In genomic region chr1:110338200-110339039, GRCh38 we compare ENCODE assay signal across 8 cellular contexts. TPM values are rescaled to one million over a fixed set of nuclear protein-coding genes. Genes with fewer than 3 reads are reported as not detected.
DNase-seq lines count a peak whose midpoint lies in the region; ATAC-seq and TF ChIP-seq lines count a peak whose summit lies in the region.

No MANE protein-coding gene starts in this region.

- peak; percentile 70 for ATAC-seq in HG02759 (IDR thresholded peaks at IDR 0.05; ENCODE audit: unreplicated experiment)
- peak; percentile 83 for ATAC-seq in activated naive CD8-positive, alpha-beta T cell treated with anti-CD3 and anti-CD28 coated beads, Interleukin-2, amount 50 U/mL, for 24 hours
- peak; percentile 86 to 92 for ATAC-seq in left cardiac atrium

- under 1% methylated on average over 80 of the region's 80 CpGs for WGBS in urinary bladder

- H3K4me3 ChIP-seq in GM12875 (ENCODE audit: low read depth, low read length) (peak overlapping the region; percentile 69), urinary bladder (ENCODE audit: low read depth, low read length) (peak overlapping the region; percentile 51)

- intact Hi-C loops in left cardiac atrium (cut with DNase I): loop anchor here in 1 of 2 donors (2.0 kb wide), 1 partner anchor 68 kb away; the partner anchor contains the start of gene LAMTOR5

- H3K9me3 Mint-ChIP-seq in activated naive CD8-positive, alpha-beta T cell treated with anti-CD3 and anti-CD28 coated beads, Interleukin-2, amount 50 U/mL, for 24 hours: no peaks in the 10 kb centered on the region
- no peaks in the 10 kb centered on the region for H3K9me3 Mint-ChIP-seq in progenitor cell of endocrine pancreas (ENCODE audit: low read depth)

- H3K4me1 Mint-ChIP-seq in activated naive CD8-positive, alpha-beta T cell treated with anti-CD3 and anti-CD28 coated beads, Interleukin-2, amount 50 U/mL, for 24 hours: peaks cover 53% of the 10 kb centered on the region
- H3K4me1 Mint-ChIP-seq in progenitor cell of endocrine pancreas (ENCODE audit: low read depth): peaks cover 40% of the 10 kb centered on the region

- peak overlapping the region; percentile 98 for H3K27ac ChIP-seq in urinary bladder (ENCODE audit: low read depth)

- H3K27me3 Mint-ChIP-seq in activated naive CD8-positive, alpha-beta T cell treated with anti-CD3 and anti-CD28 coated beads, Interleukin-2, amount 50 U/mL, for 24 hours: no peaks in the 10 kb centered on the region
- peaks cover 3% of the 10 kb centered on the region for H3K27me3 Mint-ChIP-seq in progenitor cell of endocrine pancreas

- no peaks in the 10 kb centered on the region for H3K36me3 ChIP-seq in urinary bladder (ENCODE audit: insufficient read depth)

- peaks cover 2% of the 10 kb centered on the region for H3K4me1 ChIP-seq in urinary bladder (ENCODE audit: insufficient read depth)

- DNase-seq in NCI-H128 (lab: John Stamatoyannopoulos, UW; ENCODE audit: unreplicated experiment): peak; percentile 100
- peak; percentile 100 for DNase-seq in SKM-1 treated with dmso at 0.1 percent for 144 hours (lab: John Stamatoyannopoulos, UW; ENCODE audit: unreplicated experiment)
- peak; percentile 93 for DNase-seq in activated naive CD8-positive, alpha-beta T cell treated with anti-CD3 and anti-CD28 coated beads, Interleukin-2, amount 50 U/mL, for 24 hours
- peak; percentile 94 for DNase-seq in left cardiac atrium
- peak; percentile 87 for DNase-seq in progenitor cell of endocrine pancreas (ENCODE audit: low spot score, unreplicated experiment)

- TF ChIP-seq CTCF in GM12875 (IDR thresholded peaks at IDR 0.05; ENCODE audit: borderline replicate concordance, insufficient read depth, low read depth, low read length): peak; percentile 68
- peak; percentile 69 for TF ChIP-seq CTCF in progenitor cell of endocrine pancreas (IDR thresholded peaks at IDR 0.05; ENCODE audit: unreplicated experiment)

- no peak overlapping the region for H3K4me3 Mint-ChIP-seq in activated naive CD8-positive, alpha-beta T cell treated with anti-CD3 and anti-CD28 coated beads, Interleukin-2, amount 50 U/mL, for 24 hours
- no peak overlapping the region for H3K4me3 Mint-ChIP-seq in progenitor cell of endocrine pancreas (ENCODE audit: low read depth)

- H3K36me3 Mint-ChIP-seq in activated naive CD8-positive, alpha-beta T cell treated with anti-CD3 and anti-CD28 coated beads, Interleukin-2, amount 50 U/mL, for 24 hours (ENCODE audit: low read depth): peaks cover 37% of the 10 kb centered on the region
- H3K36me3 Mint-ChIP-seq in progenitor cell of endocrine pancreas (ENCODE audit: insufficient read depth): peaks cover 19% of the 10 kb centered on the region

- no peak overlapping the region for H3K27ac Mint-ChIP-seq in activated naive CD8-positive, alpha-beta T cell treated with anti-CD3 and anti-CD28 coated beads, Interleukin-2, amount 50 U/mL, for 24 hours
- no peak overlapping the region for H3K27ac Mint-ChIP-seq in progenitor cell of endocrine pancreas

RNA-seq across cellular contexts. Expression of gene RBM15, which starts 0.8 kb away (rescaled TPM):
- 10 to 100 TPM; 13.7 to 19.6 TPM for total RNA-seq in left cardiac atrium
- total RNA-seq in progenitor cell of endocrine pancreas: 31.6 and 31.9 TPM in 2 replicates
- 42.7 TPM for total RNA-seq in urinary bladder
- 4.1 TPM for polyA plus RNA-seq in urinary bladder

RNA-seq across cellular contexts. Expression of gene SLC16A4, which starts 52.4 kb away (rescaled TPM):
- 1 to 10 TPM; 3.4 to 5.8 TPM for total RNA-seq in left cardiac atrium
- 0.46 and 1.0 TPM in 2 replicates for total RNA-seq in progenitor cell of endocrine pancreas
- total RNA-seq in urinary bladder: 15.4 TPM
- polyA plus RNA-seq in urinary bladder: 3.6 TPM

Comparison
In these comparisons a context has a peak if more than half of its experiments do, and no peak if none do; other contexts are left out.
1. Peak in every context shown above with its lines: DNase-seq, ATAC-seq, H3K4me3 ChIP-seq and H3K27ac ChIP-seq.